ENCODE assay signal across 1 cellular context in the genomic region with DNA sequence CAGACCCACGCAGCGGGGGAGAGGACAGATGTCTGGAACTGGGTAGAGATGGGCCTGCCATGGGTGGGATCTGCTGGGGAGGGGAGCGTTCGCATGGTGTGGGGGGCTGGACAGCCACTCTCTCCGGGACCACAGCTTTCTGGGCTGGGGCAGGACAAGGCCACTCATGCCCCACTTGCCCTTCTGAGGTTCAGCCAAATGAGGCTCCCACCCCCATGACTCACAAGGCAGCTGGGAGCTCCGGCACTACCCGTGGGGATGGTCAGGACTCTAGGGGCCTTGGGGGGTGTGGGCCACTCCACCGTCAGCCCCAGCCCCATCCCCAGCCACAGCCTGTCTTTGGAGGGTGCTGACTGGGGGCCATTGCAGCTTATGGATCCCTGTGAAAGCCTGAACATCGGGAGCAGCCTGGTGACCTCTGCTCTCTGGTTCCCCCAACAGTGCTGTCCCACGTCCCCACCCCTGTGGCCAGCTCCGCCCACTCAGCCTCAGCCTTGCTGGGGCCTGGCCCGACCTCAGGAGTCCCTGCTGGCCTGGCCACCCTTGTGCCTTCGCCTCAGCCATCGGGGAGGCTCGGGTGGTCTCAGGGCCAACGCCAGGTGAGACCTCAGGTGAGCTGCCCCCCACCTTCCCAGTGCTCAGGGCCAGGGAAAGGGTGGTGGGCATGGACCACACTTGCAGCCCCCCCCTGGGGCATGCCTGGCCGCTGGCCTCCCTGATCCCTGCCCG.
TF ChIP-seq lines count a peak whose summit lies in the region.

No MANE protein-coding gene starts in this region.

TF ChIP-seq in GM23338, 12 proteins besides CTCF, POLR2A, EP300 and RAD21 (continued from another document):
- TF ChIP-seq, protein P1, sequence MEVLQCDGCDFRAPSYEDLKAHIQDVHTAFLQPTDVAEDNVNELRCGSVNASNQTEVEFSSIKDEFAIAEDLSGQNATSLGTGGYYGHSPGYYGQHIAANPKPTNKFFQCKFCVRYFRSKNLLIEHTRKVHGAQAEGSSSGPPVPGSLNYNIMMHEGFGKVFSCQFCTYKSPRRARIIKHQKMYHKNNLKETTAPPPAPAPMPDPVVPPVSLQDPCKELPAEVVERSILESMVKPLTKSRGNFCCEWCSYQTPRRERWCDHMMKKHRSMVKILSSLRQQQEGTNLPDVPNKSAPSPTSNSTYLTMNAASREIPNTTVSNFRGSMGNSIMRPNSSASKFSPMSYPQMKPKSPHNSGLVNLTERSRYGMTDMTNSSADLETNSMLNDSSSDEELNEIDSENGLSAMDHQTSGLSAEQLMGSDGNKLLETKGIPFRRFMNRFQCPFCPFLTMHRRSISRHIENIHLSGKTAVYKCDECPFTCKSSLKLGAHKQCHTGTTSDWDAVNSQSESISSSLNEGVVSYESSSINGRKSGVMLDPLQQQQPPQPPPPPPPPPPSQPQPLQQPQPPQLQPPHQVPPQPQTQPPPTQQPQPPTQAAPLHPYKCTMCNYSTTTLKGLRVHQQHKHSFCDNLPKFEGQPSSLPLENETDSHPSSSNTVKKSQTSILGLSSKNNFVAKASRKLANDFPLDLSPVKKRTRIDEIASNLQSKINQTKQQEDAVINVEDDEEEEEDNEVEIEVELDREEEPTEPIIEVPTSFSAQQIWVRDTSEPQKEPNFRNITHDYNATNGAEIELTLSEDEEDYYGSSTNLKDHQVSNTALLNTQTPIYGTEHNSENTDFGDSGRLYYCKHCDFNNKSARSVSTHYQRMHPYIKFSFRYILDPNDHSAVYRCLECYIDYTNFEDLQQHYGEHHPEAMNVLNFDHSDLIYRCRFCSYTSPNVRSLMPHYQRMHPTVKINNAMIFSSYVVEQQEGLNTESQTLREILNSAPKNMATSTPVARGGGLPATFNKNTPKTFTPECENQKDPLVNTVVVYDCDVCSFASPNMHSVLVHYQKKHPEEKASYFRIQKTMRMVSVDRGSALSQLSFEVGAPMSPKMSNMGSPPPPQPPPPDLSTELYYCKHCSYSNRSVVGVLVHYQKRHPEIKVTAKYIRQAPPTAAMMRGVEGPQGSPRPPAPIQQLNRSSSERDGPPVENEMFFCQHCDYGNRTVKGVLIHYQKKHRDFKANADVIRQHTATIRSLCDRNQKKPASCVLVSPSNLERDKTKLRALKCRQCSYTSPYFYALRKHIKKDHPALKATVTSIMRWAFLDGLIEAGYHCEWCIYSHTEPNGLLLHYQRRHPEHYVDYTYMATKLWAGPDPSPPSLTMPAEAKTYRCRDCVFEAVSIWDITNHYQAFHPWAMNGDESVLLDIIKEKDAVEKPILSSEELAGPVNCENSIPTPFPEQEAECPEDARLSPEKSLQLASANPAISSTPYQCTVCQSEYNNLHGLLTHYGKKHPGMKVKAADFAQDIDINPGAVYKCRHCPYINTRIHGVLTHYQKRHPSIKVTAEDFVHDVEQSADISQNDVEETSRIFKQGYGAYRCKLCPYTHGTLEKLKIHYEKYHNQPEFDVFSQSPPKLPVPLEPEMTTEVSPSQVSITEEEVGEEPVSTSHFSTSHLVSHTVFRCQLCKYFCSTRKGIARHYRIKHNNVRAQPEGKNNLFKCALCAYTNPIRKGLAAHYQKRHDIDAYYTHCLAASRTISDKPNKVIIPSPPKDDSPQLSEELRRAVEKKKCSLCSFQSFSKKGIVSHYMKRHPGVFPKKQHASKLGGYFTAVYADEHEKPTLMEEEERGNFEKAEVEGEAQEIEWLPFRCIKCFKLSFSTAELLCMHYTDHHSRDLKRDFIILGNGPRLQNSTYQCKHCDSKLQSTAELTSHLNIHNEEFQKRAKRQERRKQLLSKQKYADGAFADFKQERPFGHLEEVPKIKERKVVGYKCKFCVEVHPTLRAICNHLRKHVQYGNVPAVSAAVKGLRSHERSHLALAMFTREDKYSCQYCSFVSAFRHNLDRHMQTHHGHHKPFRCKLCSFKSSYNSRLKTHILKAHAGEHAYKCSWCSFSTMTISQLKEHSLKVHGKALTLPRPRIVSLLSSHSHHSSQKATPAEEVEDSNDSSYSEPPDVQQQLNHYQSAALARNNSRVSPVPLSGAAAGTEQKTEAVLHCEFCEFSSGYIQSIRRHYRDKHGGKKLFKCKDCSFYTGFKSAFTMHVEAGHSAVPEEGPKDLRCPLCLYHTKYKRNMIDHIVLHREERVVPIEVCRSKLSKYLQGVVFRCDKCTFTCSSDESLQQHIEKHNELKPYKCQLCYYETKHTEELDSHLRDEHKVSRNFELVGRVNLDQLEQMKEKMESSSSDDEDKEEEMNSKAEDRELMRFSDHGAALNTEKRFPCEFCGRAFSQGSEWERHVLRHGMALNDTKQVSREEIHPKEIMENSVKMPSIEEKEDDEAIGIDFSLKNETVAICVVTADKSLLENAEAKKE (CRISPR knock-in tag; IDR thresholded peaks at IDR 0.05): no peak
- TF ChIP-seq, protein P2, sequence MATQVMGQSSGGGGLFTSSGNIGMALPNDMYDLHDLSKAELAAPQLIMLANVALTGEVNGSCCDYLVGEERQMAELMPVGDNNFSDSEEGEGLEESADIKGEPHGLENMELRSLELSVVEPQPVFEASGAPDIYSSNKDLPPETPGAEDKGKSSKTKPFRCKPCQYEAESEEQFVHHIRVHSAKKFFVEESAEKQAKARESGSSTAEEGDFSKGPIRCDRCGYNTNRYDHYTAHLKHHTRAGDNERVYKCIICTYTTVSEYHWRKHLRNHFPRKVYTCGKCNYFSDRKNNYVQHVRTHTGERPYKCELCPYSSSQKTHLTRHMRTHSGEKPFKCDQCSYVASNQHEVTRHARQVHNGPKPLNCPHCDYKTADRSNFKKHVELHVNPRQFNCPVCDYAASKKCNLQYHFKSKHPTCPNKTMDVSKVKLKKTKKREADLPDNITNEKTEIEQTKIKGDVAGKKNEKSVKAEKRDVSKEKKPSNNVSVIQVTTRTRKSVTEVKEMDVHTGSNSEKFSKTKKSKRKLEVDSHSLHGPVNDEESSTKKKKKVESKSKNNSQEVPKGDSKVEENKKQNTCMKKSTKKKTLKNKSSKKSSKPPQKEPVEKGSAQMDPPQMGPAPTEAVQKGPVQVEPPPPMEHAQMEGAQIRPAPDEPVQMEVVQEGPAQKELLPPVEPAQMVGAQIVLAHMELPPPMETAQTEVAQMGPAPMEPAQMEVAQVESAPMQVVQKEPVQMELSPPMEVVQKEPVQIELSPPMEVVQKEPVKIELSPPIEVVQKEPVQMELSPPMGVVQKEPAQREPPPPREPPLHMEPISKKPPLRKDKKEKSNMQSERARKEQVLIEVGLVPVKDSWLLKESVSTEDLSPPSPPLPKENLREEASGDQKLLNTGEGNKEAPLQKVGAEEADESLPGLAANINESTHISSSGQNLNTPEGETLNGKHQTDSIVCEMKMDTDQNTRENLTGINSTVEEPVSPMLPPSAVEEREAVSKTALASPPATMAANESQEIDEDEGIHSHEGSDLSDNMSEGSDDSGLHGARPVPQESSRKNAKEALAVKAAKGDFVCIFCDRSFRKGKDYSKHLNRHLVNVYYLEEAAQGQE (IDR thresholded peaks at IDR 0.05; ENCODE audit: unreplicated experiment): no peak
- TF ChIP-seq, protein P3, sequence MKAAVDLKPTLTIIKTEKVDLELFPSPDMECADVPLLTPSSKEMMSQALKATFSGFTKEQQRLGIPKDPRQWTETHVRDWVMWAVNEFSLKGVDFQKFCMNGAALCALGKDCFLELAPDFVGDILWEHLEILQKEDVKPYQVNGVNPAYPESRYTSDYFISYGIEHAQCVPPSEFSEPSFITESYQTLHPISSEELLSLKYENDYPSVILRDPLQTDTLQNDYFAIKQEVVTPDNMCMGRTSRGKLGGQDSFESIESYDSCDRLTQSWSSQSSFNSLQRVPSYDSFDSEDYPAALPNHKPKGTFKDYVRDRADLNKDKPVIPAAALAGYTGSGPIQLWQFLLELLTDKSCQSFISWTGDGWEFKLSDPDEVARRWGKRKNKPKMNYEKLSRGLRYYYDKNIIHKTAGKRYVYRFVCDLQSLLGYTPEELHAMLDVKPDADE (IDR thresholded peaks at IDR 0.05): no peak
- no peak for TF ChIP-seq JUNB (IDR thresholded peaks at IDR 0.05; ENCODE audit: unreplicated experiment)
- TF ChIP-seq POLR2AphosphoS5 (IDR thresholded peaks at IDR 0.05; ENCODE audit: low read depth): no peak
- TF ChIP-seq NANOG (IDR thresholded peaks at IDR 0.05; ENCODE audit: borderline replicate concordance): no peak
